19 cellular contexts compared by ENCODE assay signal in genomic region chr3:189322339-189322738, GRCh38.
DNase-seq lines count a peak whose midpoint lies in the region; ATAC-seq and TF ChIP-seq lines count a peak whose summit lies in the region.
"Had no signal": no experiment of that assay in that cellular context is flagged by ENCODE, and none has a peak within 500 bp of the region (broad histone marks: within the 10 kb centered on the region; RNA-seq: fewer than 3 reads in every experiment).

No MANE protein-coding gene starts in this region.

- H3K4me3 ChIP-seq in SK-N-MC (no peak overlapping the region), Karpas-422 (ENCODE audit: low read length) (no peak overlapping the region), heart left ventricle (no peak overlapping the region)
- no peak overlapping the region for H3K4me3 ChIP-seq in naive thymus-derived CD4-positive, alpha-beta T cell (ENCODE audit: low read length)

- H3K9ac ChIP-seq in SK-N-MC (ENCODE audit: insufficient read length) (no peak overlapping the region), Karpas-422 (ENCODE audit: low read length) (no peak overlapping the region)

- no peaks in the 10 kb centered on the region for H3K27me3 Mint-ChIP-seq in T-helper 2 cell treated with Interferon-gamma antibody and Interleukin-4, amounts not matched to agents 5 μg/mL and 100 μg/mL, for 36 hours (ENCODE audit: low read depth)
- H3K27me3 Mint-ChIP-seq in naive thymus-derived CD4-positive, alpha-beta T cell: peaks cover 0 to 4% (median 0%) of the 10 kb centered on the region in 5 donors

- CTCF ChIA-PET in naive thymus-derived CD4-positive, alpha-beta T cell (lab: Charles Lee): interaction anchor here (2.0 kb wide), 1 partner anchor 12 kb away, joined by 5 read pairs; no protein-coding TSS in a partner anchor

- no peaks in the 10 kb centered on the region for H3K9me2 ChIP-seq in Karpas-422 (replicated peaks; ENCODE audit: insufficient read depth, low read length)

- H3K79me2 ChIP-seq in Karpas-422 (ENCODE audit: low read length): no peaks in the 10 kb centered on the region

- POLR2A ChIA-PET in naive thymus-derived CD4-positive, alpha-beta T cell (lab: Charles Lee): interaction anchor here (0.7 to 2.2 kb wide), 3 partner anchors 32 to 54 kb away, joined by 3 to 7 read pairs (median 4); no protein-coding TSS in a partner anchor

- no peaks in the 10 kb centered on the region for H3K27me3 ChIP-seq in naive thymus-derived CD4-positive, alpha-beta T cell (ENCODE audit: control insufficient read depth in 2 of 2, insufficient read depth in 2 of 2, low read length in 2 of 2)
- 0 out of 2 replicates have a peak, but pooled peaks cover 3% of the 10 kb centered on the region for H3K27me3 ChIP-seq in Karpas-422 (ENCODE audit: low read length)
- no peaks in the 10 kb centered on the region for H3K27me3 ChIP-seq in heart left ventricle

- no peak for TF ChIP-seq CTCF in heart left ventricle (IDR thresholded peaks at IDR 0.05)

- no peak for ATAC-seq in naive thymus-derived CD4-positive, alpha-beta T cell
- no peak for ATAC-seq in heart left ventricle
- ATAC-seq: HCT116, Right ventricle myocardium inferior had no signal

- H2AFZ ChIP-seq in Karpas-422 (ENCODE audit: low read length): no peak overlapping the region

- peaks cover 84% of the 10 kb centered on the region for H3K36me3 Mint-ChIP-seq in T-helper 2 cell treated with Interferon-gamma antibody and Interleukin-4, amounts not matched to agents 5 μg/mL and 100 μg/mL, for 36 hours (ENCODE audit: low read depth)
- peaks cover 0 to 58% (median 6%) of the 10 kb centered on the region in 5 donors for H3K36me3 Mint-ChIP-seq in naive thymus-derived CD4-positive, alpha-beta T cell
- H3K36me3 Mint-ChIP-seq: CD14-positive monocyte had no signal

- 67 to 75% (median 69%) methylated on average over 4 of the region's 4 CpGs for WGBS in heart left ventricle, 4 donors

- H3K4me1 ChIP-seq in naive thymus-derived CD4-positive, alpha-beta T cell (ENCODE audit: control insufficient read depth in 2 of 2, insufficient read depth in 2 of 2, low read length in 2 of 2): peaks cover 33 to 35% of the 10 kb centered on the region in 2 donors
- peaks cover 12% of the 10 kb centered on the region for H3K4me1 ChIP-seq in Karpas-422 (ENCODE audit: low read length)
- H3K4me1 ChIP-seq in heart left ventricle: peaks cover 0 to 4% (median 0%) of the 10 kb centered on the region in 12 donors

- H3K4me1 Mint-ChIP-seq in T-helper 2 cell treated with Interferon-gamma antibody and Interleukin-4, amounts not matched to agents 5 μg/mL and 100 μg/mL, for 36 hours (ENCODE audit: low read depth): peaks cover 83% of the 10 kb centered on the region
- H3K4me1 Mint-ChIP-seq in naive thymus-derived CD4-positive, alpha-beta T cell: peaks cover 31 to 91% (median 77%) of the 10 kb centered on the region in 7 donors

- H3K27ac Mint-ChIP-seq in T-helper 2 cell treated with Interferon-gamma antibody and Interleukin-4, amounts not matched to agents 5 μg/mL and 100 μg/mL, for 36 hours: peak overlapping the region; percentile 60
- H3K27ac Mint-ChIP-seq in naive thymus-derived CD4-positive, alpha-beta T cell: peak overlapping the region in 5 of 9 donors; percentile 13 to 59 (median 47)
- H3K27ac Mint-ChIP-seq: CD14-positive monocyte had no signal

- no peak for TF ChIP-seq POLR2A in heart left ventricle (IDR thresholded peaks at IDR 0.05)

- intact Hi-C loops in naive thymus-derived CD4-positive, alpha-beta T cell (cut with micrococcal nuclease): loop anchor here (5.0 to 10.0 kb wide), 6 partner anchors 35 to 1585 kb away; no protein-coding TSS in a partner anchor
- intact Hi-C loops in heart left ventricle (cut with DNase I): no loop called here

- H3K9me3 ChIP-seq in SK-N-MC (ENCODE audit: low read depth, low read length) (no peaks in the 10 kb centered on the region; the same call in 1 of the 2 replicates), Karpas-422 (ENCODE audit: low read length) (no peaks in the 10 kb centered on the region), heart left ventricle (no peaks in the 10 kb centered on the region)
- no peaks in the 10 kb centered on the region for H3K9me3 ChIP-seq in naive thymus-derived CD4-positive, alpha-beta T cell (ENCODE audit: control insufficient read depth in 2 of 3, low read length in 3 of 3)
- H3K9me3 ChIP-seq: Caco-2 had no signal

- peaks cover 24% of the 10 kb centered on the region for H3K9me3 Mint-ChIP-seq in T-helper 2 cell treated with Interferon-gamma antibody and Interleukin-4, amounts not matched to agents 5 μg/mL and 100 μg/mL, for 36 hours
- H3K9me3 Mint-ChIP-seq in naive thymus-derived CD4-positive, alpha-beta T cell: peaks cover 0 to 20% (median 0%) of the 10 kb centered on the region in 11 donors

- peaks cover 12% of the 10 kb centered on the region; the same call in 1 of the 2 replicates for H3K36me3 ChIP-seq in SK-N-MC (ENCODE audit: insufficient read depth, low read length)
- no peaks in the 10 kb centered on the region for H3K36me3 ChIP-seq in naive thymus-derived CD4-positive, alpha-beta T cell (ENCODE audit: control insufficient read depth in 2 of 3, insufficient read depth in 3 of 3, low read length in 3 of 3)
- no peaks in the 10 kb centered on the region for H3K36me3 ChIP-seq in Karpas-422 (ENCODE audit: insufficient read depth, low read length)
- no peaks in the 10 kb centered on the region for H3K36me3 ChIP-seq in heart left ventricle

- no peaks in the 10 kb centered on the region for H4K20me1 ChIP-seq in Karpas-422 (ENCODE audit: insufficient read depth, low read depth, low read length)

- no peak for DNase-seq in T-helper 2 cell treated with Interferon-gamma antibody and Interleukin-4, amounts not matched to agents 5 μg/mL and 100 μg/mL, for 36 hours (ENCODE audit: low spot score)
- DNase-seq in T-helper 2 cell (no peak), AML-193 (lab: John Stamatoyannopoulos, UW) (peak; percentile 60 to 70), SK-N-MC (ENCODE audit: low read depth, low spot score) (no peak), Karpas-422 (no peak), heart left ventricle (no peak), retina (no peak)
- DNase-seq in naive thymus-derived CD4-positive, alpha-beta T cell: no peak
- DNase-seq: Caco-2; DMS53; IMR-90; NCI-H1436 treated with DMSO at 0.1 percent for 48 hours; NCI-H2081; NCI-H226; NCI-H69; NK-92 treated with Interleukin-12 subunit alpha and Interleukin-12 subunit beta, amount 100 ng/mL, for 24 hours had no signal

- peak overlapping the region; percentile 5 for H3K4me3 Mint-ChIP-seq in T-helper 2 cell treated with Interferon-gamma antibody and Interleukin-4, amounts not matched to agents 5 μg/mL and 100 μg/mL, for 36 hours
- peak overlapping the region in 4 of 10 donors; percentile 16 to 39 (median 20) for H3K4me3 Mint-ChIP-seq in naive thymus-derived CD4-positive, alpha-beta T cell
- H3K4me3 Mint-ChIP-seq: CD14-positive monocyte had no signal

- H3K27ac ChIP-seq in SK-N-MC (peak overlapping the region; percentile 22), Karpas-422 (ENCODE audit: low read length) (no peak overlapping the region), heart left ventricle (no peak overlapping the region)
- no peak overlapping the region for H3K27ac ChIP-seq in naive thymus-derived CD4-positive, alpha-beta T cell (ENCODE audit: low read depth, low read length)

- H3K4me2 ChIP-seq in Karpas-422 (ENCODE audit: low read depth, low read length, poor library complexity, severe bottlenecking): no peak overlapping the region

Comparison
In these comparisons a context has a peak if more than half of its experiments do, and no peak if none do; other contexts are left out.
1. DNase-seq: peak in AML-193 (2 of 2); none in T-helper 2 cell treated with Interferon-gamma antibody and Interleukin-4, amounts not matched to agents 5 μg/mL and 100 μg/mL, for 36 hours (single experiment), T-helper 2 cell (0 of 5), SK-N-MC (single experiment), naive thymus-derived CD4-positive, alpha-beta T cell (0 of 9), Karpas-422 (single experiment), heart left ventricle (0 of 5) and retina (single experiment).
2. intact Hi-C loops: an anchor here in naive thymus-derived CD4-positive, alpha-beta T cell (5.0 to 10.0 kb wide); none called in heart left ventricle.